In genomic region chr10:110569736-110570135, GRCh38 we compare ENCODE assay signal across 12 cellular contexts. TPM values are rescaled to one million over a fixed set of nuclear protein-coding genes. Genes with fewer than 3 reads are reported as not detected.
DNase-seq lines count a peak whose midpoint lies in the region; ATAC-seq, FAIRE-seq and TF ChIP-seq lines count a peak whose summit lies in the region.
"Had no signal": no experiment of that assay in that cellular context is flagged by ENCODE, and none has a peak within 500 bp of the region (broad histone marks: within the 10 kb centered on the region; RNA-seq: fewer than 3 reads in every experiment).

No MANE protein-coding gene starts in this region.

- no peak for TF ChIP-seq CTCF in Caco-2 (IDR thresholded peaks at IDR 0.05; ENCODE audit: insufficient read depth in 1 of 2, low read depth in 1 of 2, low read length in 1 of 2, severe bottlenecking in 1 of 2, unreplicated experiment in 1 of 2)
- TF ChIP-seq CTCF in HFFc6 (IDR thresholded peaks at IDR 0.05): no peak
- no peak for TF ChIP-seq CTCF in astrocyte (IDR thresholded peaks at IDR 0.05; ENCODE audit: insufficient read depth, low read depth, low read length)
- TF ChIP-seq CTCF in nephron (IDR thresholded peaks at IDR 0.05; ENCODE audit: unreplicated experiment in 3 of 3): no peak
- TF ChIP-seq CTCF in upper lobe of left lung (IDR thresholded peaks at IDR 0.05): no peak

- no peak for ATAC-seq in upper lobe of left lung (ENCODE audit: low FRiP score in 2 of 2)

- H3K27ac Mint-ChIP-seq in Caco-2 (ENCODE audit: unreplicated experiment) (no peak overlapping the region), HFFc6 (peak overlapping the region; percentile 7; the same call in 1 of the 2 replicates), astrocyte (ENCODE audit: unreplicated experiment) (no peak overlapping the region), nephron (peak overlapping the region in 2 of 3 experiments; percentile 4 to 98)

- H2AFZ ChIP-seq in astrocyte (ENCODE audit: low read depth, low read length): no peak overlapping the region

- POLR2A ChIA-PET in Caco-2 (lab: Charles Lee): interaction anchor here (0.7 to 0.9 kb wide), 2 partner anchors 69 to 265 kb away, joined by 3 to 6 read pairs; partner anchors contain the start of gene SMNDC1

- H3K9me3 ChIP-seq in Caco-2 (no peaks in the 10 kb centered on the region), astrocyte (ENCODE audit: insufficient read depth, low read depth, low read length) (no peaks in the 10 kb centered on the region), upper lobe of left lung (no peaks in the 10 kb centered on the region)
- H3K9me3 ChIP-seq: stomach had no signal

- H3K27ac ChIP-seq in astrocyte (ENCODE audit: low read depth, low read length) (no peak overlapping the region), upper lobe of left lung (no peak overlapping the region)
- H3K27ac ChIP-seq: stomach had no signal

- DNase-seq in Caco-2 (peak in 1 of 2 experiments; percentile 34), HFFc6 (peak; percentile 3), astrocyte (ENCODE audit: low read depth) (no peak), UCSD-AML1 (lab: John Stamatoyannopoulos, UW; ENCODE audit: unreplicated experiment) (no peak), NOMO-1 treated with DMSO at 0.1 percent for 48 hours (lab: John Stamatoyannopoulos, UW; ENCODE audit: unreplicated experiment) (no peak), upper lobe of left lung (no peak), NCI-H226 (no peak)
- DNase-seq: cortex of kidney, NCI-H1092 treated with DMSO at 0.1 percent for 48 hours, stomach, T-helper 9 cell had no signal

- H3K36me3 Mint-ChIP-seq in Caco-2 (ENCODE audit: insufficient read depth, unreplicated experiment) (peaks cover 43% of the 10 kb centered on the region), HFFc6 (ENCODE audit: low read depth) (peaks cover 5% of the 10 kb centered on the region), astrocyte (ENCODE audit: low read depth, unreplicated experiment) (no peaks in the 10 kb centered on the region), nephron (ENCODE audit: low read depth) (peaks cover 15% of the 10 kb centered on the region)

- TF ChIP-seq POLR2A in upper lobe of left lung (IDR thresholded peaks at IDR 0.05): no peak

- H3K4me1 Mint-ChIP-seq in Caco-2 (ENCODE audit: low read depth, unreplicated experiment) (peaks cover 19% of the 10 kb centered on the region), HFFc6 (ENCODE audit: low read depth) (peaks cover 56% of the 10 kb centered on the region), astrocyte (ENCODE audit: low read depth, unreplicated experiment) (peaks cover 13% of the 10 kb centered on the region), nephron (peaks cover 44% of the 10 kb centered on the region)

- BruUV-seq in Caco-2 (replicated peaks; lab: Mats Ljungman, UMichigan): no TSS peak

- no peaks in the 10 kb centered on the region for H3K9me3 Mint-ChIP-seq in Caco-2 (ENCODE audit: unreplicated experiment)
- no peaks in the 10 kb centered on the region for H3K9me3 Mint-ChIP-seq in HFFc6
- H3K9me3 Mint-ChIP-seq in astrocyte (ENCODE audit: unreplicated experiment): no peaks in the 10 kb centered on the region
- H3K9me3 Mint-ChIP-seq in nephron: no peaks in the 10 kb centered on the region

- H4K20me1 ChIP-seq in astrocyte (ENCODE audit: insufficient read depth, low read length): peaks cover 25% of the 10 kb centered on the region

- peaks cover 30% of the 10 kb centered on the region for H3K4me1 ChIP-seq in Caco-2
- peaks cover 5% of the 10 kb centered on the region for H3K4me1 ChIP-seq in astrocyte (ENCODE audit: insufficient read depth, low read length)
- peaks cover 24 to 43% (median 30%) of the 10 kb centered on the region in 4 donors for H3K4me1 ChIP-seq in upper lobe of left lung

- peaks cover 72% of the 10 kb centered on the region for H3K79me2 ChIP-seq in astrocyte (ENCODE audit: insufficient read depth, low read length)

- H3K27me3 Mint-ChIP-seq in Caco-2 (ENCODE audit: insufficient read depth, unreplicated experiment): no peaks in the 10 kb centered on the region
- no peaks in the 10 kb centered on the region for H3K27me3 Mint-ChIP-seq in HFFc6 (ENCODE audit: insufficient read depth)
- no peaks in the 10 kb centered on the region for H3K27me3 Mint-ChIP-seq in astrocyte (ENCODE audit: low read depth, unreplicated experiment)
- H3K27me3 Mint-ChIP-seq in nephron (ENCODE audit: low read depth): peaks cover 5% of the 10 kb centered on the region

- no peak for FAIRE-seq in astrocyte (lab: Jason Lieb, UNC)

- no peak overlapping the region for H3K4me3 ChIP-seq in Caco-2 (ENCODE audit: low read depth, low read length)
- H3K4me3 ChIP-seq in astrocyte (ENCODE audit: insufficient read depth, low read depth, low read length): no peak overlapping the region
- no peak overlapping the region for H3K4me3 ChIP-seq in upper lobe of left lung

- WGBS in upper lobe of left lung, 2 donors: 83 to 100% methylated on average over 1 of the region's 1 CpG

- intact Hi-C loops in Caco-2 (cut with micrococcal nuclease; ENCODE audit: unreplicated experiment): loop anchor here (5.0 kb wide), 2 partner anchors 33 to 362 kb away; partner anchors contain the start of gene MXI1

- no peak overlapping the region for H3K9ac ChIP-seq in astrocyte (ENCODE audit: low read length)

- H3K4me2 ChIP-seq in astrocyte (ENCODE audit: low read length): peak overlapping the region; percentile 98

- no peak for TF ChIP-seq EP300 in upper lobe of left lung (IDR thresholded peaks at IDR 0.05)

- H3K36me3 ChIP-seq in Caco-2 (ENCODE audit: control insufficient read depth, insufficient read depth, low read length): no peaks in the 10 kb centered on the region; the same call in 1 of the 2 replicates
- H3K36me3 ChIP-seq in astrocyte (ENCODE audit: insufficient read depth, low read length): no peaks in the 10 kb centered on the region
- H3K36me3 ChIP-seq in upper lobe of left lung: peaks cover 0 to 4% (median 0%) of the 10 kb centered on the region in 4 donors

- H3K27me3 ChIP-seq in Caco-2 (replicated peaks; ENCODE audit: control insufficient read depth, insufficient read depth, low read length) (no peaks in the 10 kb centered on the region), astrocyte (ENCODE audit: insufficient read depth, low read length) (no peaks in the 10 kb centered on the region), upper lobe of left lung (no peaks in the 10 kb centered on the region)
- H3K27me3 ChIP-seq: stomach had no signal

- H3K4me3 Mint-ChIP-seq in Caco-2 (ENCODE audit: unreplicated experiment) (peak overlapping the region; percentile 90), HFFc6 (peak overlapping the region; percentile 98), astrocyte (ENCODE audit: unreplicated experiment) (peak overlapping the region; percentile 43), nephron (peak overlapping the region; percentile 98 to 99 (median 99))

- CTCF ChIA-PET in Caco-2 (lab: Charles Lee): interaction anchor here (0.7 to 1.0 kb wide), 2 partner anchors 23 to 216 kb away, joined by 3 to 4 read pairs; no protein-coding TSS in a partner anchor

RNA-seq across cellular contexts. Expression of gene SMC3, which starts 2.2 kb away (rescaled TPM):
- total RNA-seq in Caco-2 (2022) (91.4 and 95.7 TPM in 2 replicates), astrocyte (24.8 and 27.2 TPM in 2 replicates), upper lobe of left lung (10 to 100 TPM; 13.7 to 45.9 (median 23.0) TPM)
- total RNA-seq in HFFc6 (2021; fragmentation: NEBNext Ultra II Directional; extraction: Animal tissue kit (Norgen Biotek cat#: 25700)): 10 to 100 TPM; 26.0 to 40.5 (median 38.0) TPM

Comparison
In these comparisons a context has a peak if more than half of its experiments do, and no peak if none do; other contexts are left out.
1. H3K27ac Mint-ChIP-seq: peak in HFFc6 (single experiment) and nephron (2 of 3); none in Caco-2 (single experiment) and astrocyte (single experiment).
2. H3K4me3 Mint-ChIP-seq: peak in every context shown above with its lines; median percentile 99 in nephron; 98 in HFFc6; 90 in Caco-2; 43 in astrocyte.